17 cellular contexts compared by ENCODE assay signal in the genomic region with DNA sequence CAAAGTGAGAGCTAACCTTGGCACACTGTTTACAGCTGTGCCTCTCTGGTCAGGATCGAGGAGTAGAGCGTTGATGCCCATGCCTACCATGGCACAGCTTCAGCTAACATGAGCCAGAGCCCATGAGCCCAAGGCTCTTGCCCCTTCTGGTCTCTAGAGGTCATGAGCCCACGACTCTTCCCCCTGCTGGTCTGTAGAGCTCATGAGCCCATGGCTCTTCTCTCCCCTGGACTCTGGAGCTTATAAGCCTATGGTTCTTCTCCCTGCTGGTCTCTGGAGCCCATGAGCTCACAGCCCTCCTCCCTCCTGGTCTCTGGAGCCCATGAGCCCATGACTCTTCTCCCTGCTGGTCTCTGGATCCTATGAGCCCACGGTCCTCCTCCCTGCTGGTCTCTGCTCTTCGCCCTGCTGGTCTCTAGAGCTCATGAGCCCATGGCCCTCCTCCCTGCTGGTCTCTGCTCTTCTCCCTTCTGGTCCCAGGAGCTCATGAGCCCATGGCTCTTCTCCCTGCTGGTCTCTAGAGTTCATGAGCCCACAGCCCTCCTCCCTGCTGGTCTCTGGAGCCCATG. TPM values are rescaled to one million over a fixed set of nuclear protein-coding genes. Genes with fewer than 3 reads are reported as not detected.
DNase-seq lines count a peak whose midpoint lies in the region; ATAC-seq, FAIRE-seq and TF ChIP-seq lines count a peak whose summit lies in the region.
"Had no signal": no experiment of that assay in that cellular context is flagged by ENCODE, and none has a peak within 500 bp of the region (broad histone marks: within the 10 kb centered on the region; RNA-seq: fewer than 3 reads in every experiment).

No MANE protein-coding gene starts in this region.

- H3K14ac ChIP-seq in H9 (ENCODE audit: insufficient read depth, low read length): peak overlapping the region; percentile 26; the same call in 1 of the 2 replicates

- no peak overlapping the region for H2BK20ac ChIP-seq in H9 (ENCODE audit: low read depth, low read length, poor library complexity, severe bottlenecking)

- H3K4me1 Mint-ChIP-seq in H9: peaks cover 7 to 8% of the 10 kb centered on the region in 2 experiments; a peak in 1 of 4 replicates
- H3K4me1 Mint-ChIP-seq in neural crest cell: no peaks in the 10 kb centered on the region
- H3K4me1 Mint-ChIP-seq: CD4-positive, CD25-positive, alpha-beta regulatory T cell had no signal

- H3K27ac ChIP-seq in left ventricle myocardium inferior (replicated peaks): no peak overlapping the region
- no peak overlapping the region for H3K27ac ChIP-seq in H9 (ENCODE audit: insufficient read length, low read depth, low read length)
- H3K27ac ChIP-seq in K562 (ENCODE audit: extremely low read depth, low read depth, low read length): no peak overlapping the region
- H3K27ac ChIP-seq: BLaER1, GM23248, HL-60 had no signal

- H3K23ac ChIP-seq in H9 (ENCODE audit: insufficient read length, low read depth, low read length): no peak overlapping the region

- no peak overlapping the region for H2BK120ac ChIP-seq in H9 (ENCODE audit: low read depth, low read length, poor library complexity, severe bottlenecking)

- H4K20me1 ChIP-seq in H9 (ENCODE audit: control insufficient read depth, insufficient read depth, insufficient read length): no peaks in the 10 kb centered on the region
- H4K20me1 ChIP-seq in K562 (replicated peaks; ENCODE audit: control insufficient read depth, insufficient read depth, low read length): no peaks in the 10 kb centered on the region
- H4K20me1 ChIP-seq: BLaER1 had no signal

- no peak overlapping the region for H2AK5ac ChIP-seq in H9 (ENCODE audit: insufficient read length, low read length)

- no peak for TF ChIP-seq RAD21 in K562 (CRISPR knock-in tag; conservative IDR thresholded peaks at IDR 0.05 in 1 of 2, IDR thresholded peaks at IDR 0.05 in 1 of 2)

- no peak for TF ChIP-seq EP300 in K562 (IDR thresholded peaks at IDR 0.05; ENCODE audit: low read length)

- no peaks in the 10 kb centered on the region for H3K9me1 ChIP-seq in K562 (ENCODE audit: control insufficient read depth, insufficient read depth, low read length)

- TF ChIP-seq CTCF in left ventricle myocardium inferior (IDR thresholded peaks at IDR 0.05; ENCODE audit: borderline replicate concordance) (no peak), H9 (conservative IDR thresholded peaks at IDR 0.05) (no peak; the same call in 2 of the 3 replicates), K562 (IDR thresholded peaks at IDR 0.05 in 2 of 3, conservative IDR thresholded peaks at IDR 0.05 in 1 of 3; ENCODE audit: insufficient read depth in 2 of 3, low read depth in 1 of 3, low read length in 3 of 3) (peak in 1 of 3 experiments; percentile 3; a peak in 1 of 6 replicates), neural crest cell (conservative IDR thresholded peaks at IDR 0.05) (no peak)

- H3K79me2 ChIP-seq in H9 (ENCODE audit: insufficient read depth, low read length) (no peaks in the 10 kb centered on the region), K562 (ENCODE audit: control insufficient read depth, insufficient read depth, low read length) (no peaks in the 10 kb centered on the region)

- DNase-seq in cardiac septum (ENCODE audit: low spot score): peak; percentile 39
- no peak for DNase-seq in left ventricle myocardium inferior
- DNase-seq in H9: no peak
- no peak for DNase-seq in K562 (ENCODE audit: extremely low read depth in 1 of 4, low spot score in 3 of 4)
- no peak for DNase-seq in neural crest cell (ENCODE audit: low read depth, low spot score)
- DNase-seq in cerebellar cortex (ENCODE audit: low spot score): no peak
- no peak for DNase-seq in T-helper 9 cell
- no peak for DNase-seq in activated effector memory CD4-positive, alpha-beta T cell treated with anti-CD3 and anti-CD28 coated beads, Interleukin-2, amount 50 U/mL, for 16 hours
- DNase-seq: AML-193; CD4-positive, CD25-positive, alpha-beta regulatory T cell; DMS 273 treated with DMSO at 0.1 percent for 48 hours; GM23248; KBM-7 had no signal

- intact Hi-C loops in cardiac septum (cut with DNase I): no loop called here
- intact Hi-C loops in left ventricle myocardium inferior (cut with micrococcal nuclease): no loop called here
- intact Hi-C loops in K562 (cut with micrococcal nuclease): no loop called here

- in situ Hi-C loops in K562 (cut with MboI): no loop called here

- H3T11ph ChIP-seq in H9 (ENCODE audit: low read length): no peak overlapping the region

- no peak overlapping the region for H3K56ac ChIP-seq in H9 (ENCODE audit: insufficient read length, low read depth, low read length)

- H3K27me3 ChIP-seq in left ventricle myocardium inferior (ENCODE audit: low read depth) (peaks cover 29% of the 10 kb centered on the region), H9 (ENCODE audit: insufficient read depth, low read length) (no peaks in the 10 kb centered on the region), K562 (ENCODE audit: control insufficient read depth in 2 of 2, insufficient read depth in 2 of 2, low read length in 2 of 2) (no peaks in the 10 kb centered on the region)
- H3K27me3 ChIP-seq: BLaER1 had no signal

- H3K27ac Mint-ChIP-seq in H9: no peak overlapping the region; a peak in 1 of 7 replicates
- H3K27ac Mint-ChIP-seq in neural crest cell (ENCODE audit: unreplicated experiment): peak overlapping the region; percentile 67

- H3K36me3 Mint-ChIP-seq in H9 (ENCODE audit: insufficient read depth in 1 of 3, low read depth in 3 of 3): no peaks in the 10 kb centered on the region; a peak in 1 of 7 replicates
- H3K36me3 Mint-ChIP-seq in neural crest cell (ENCODE audit: low read depth): no peaks in the 10 kb centered on the region
- H3K36me3 Mint-ChIP-seq: CD4-positive, CD25-positive, alpha-beta regulatory T cell had no signal

- H3K36me3 ChIP-seq in left ventricle myocardium inferior: no peaks in the 10 kb centered on the region
- no peaks in the 10 kb centered on the region for H3K36me3 ChIP-seq in K562 (ENCODE audit: control insufficient read depth, insufficient read depth, low read length)
- H3K36me3 ChIP-seq: BLaER1, HAP-1 had no signal

- no peak for FAIRE-seq in K562 (lab: Jason Lieb, UNC)
- FAIRE-seq: GM18507 had no signal

- H3K4me3 ChIP-seq in left ventricle myocardium inferior (no peak overlapping the region), K562 (no peak overlapping the region)
- H3K4me3 ChIP-seq: BLaER1, GM23248, HAP-1 had no signal

- H4K8ac ChIP-seq in H9 (replicated peaks; ENCODE audit: insufficient read length, low read depth, low read length): no peak overlapping the region

- H2BK12ac ChIP-seq in H9 (ENCODE audit: insufficient read length, low read depth, low read length): no peak overlapping the region

- no TSS peak for BruUV-seq in K562 (replicated peaks; lab: Mats Ljungman, UMichigan)

- no peak overlapping the region for H4K5ac ChIP-seq in H9 (ENCODE audit: insufficient read length, low read depth, low read length)

- H2AFZ ChIP-seq in H9 (ENCODE audit: low read length): no peak overlapping the region
- H2AFZ ChIP-seq in K562 (ENCODE audit: low read depth, low read length): no peak overlapping the region
- H2AFZ ChIP-seq: GM23248 had no signal

- H2BK5ac ChIP-seq in H9 (ENCODE audit: insufficient read length, low read length): no peak overlapping the region

- POLR2A ChIA-PET in K562 (lab: Yijun Ruan, JAX): interaction anchor here (0.6 to 0.7 kb wide), 2 partner anchors 8 to 13 kb away, joined by 3 read pairs; no protein-coding TSS in a partner anchor

- H3K27me3 Mint-ChIP-seq in H9 (ENCODE audit: low read depth) (peaks cover 21% of the 10 kb centered on the region), neural crest cell (ENCODE audit: low read depth) (no peaks in the 10 kb centered on the region)

- H3K9me3 Mint-ChIP-seq in H9 (no peaks in the 10 kb centered on the region), neural crest cell (no peaks in the 10 kb centered on the region)

- H3K4ac ChIP-seq in H9 (ENCODE audit: low read depth, low read length): no peak overlapping the region

- H3K4me3 Mint-ChIP-seq in H9: no peak overlapping the region
- H3K4me3 Mint-ChIP-seq in neural crest cell: no peak overlapping the region
- H3K4me3 Mint-ChIP-seq: CD4-positive, CD25-positive, alpha-beta regulatory T cell had no signal

- H3K4me2 ChIP-seq in H9 (ENCODE audit: insufficient read depth, insufficient read length, low read length) (no peak overlapping the region), K562 (ENCODE audit: insufficient read depth, low read length) (no peak overlapping the region)
- H3K4me2 ChIP-seq: BLaER1 had no signal

- no peak overlapping the region for H3K18ac ChIP-seq in H9 (ENCODE audit: insufficient read length, low read depth, low read length)

- no peaks in the 10 kb centered on the region for H3K23me2 ChIP-seq in H9 (ENCODE audit: insufficient read length, low read depth, low read length, poor library complexity, severe bottlenecking)

- peak; percentile 38; the same call in 1 of the 3 replicates for ATAC-seq in K562

- H3K9ac ChIP-seq in H9 (ENCODE audit: extremely low read depth, insufficient read length, low read length): no peak overlapping the region
- no peak overlapping the region for H3K9ac ChIP-seq in K562 (ENCODE audit: insufficient read depth in 1 of 2, low read depth in 2 of 2, low read length in 2 of 2)
- H3K9ac ChIP-seq: BLaER1, GM23248 had no signal

- H2BK15ac ChIP-seq in H9 (ENCODE audit: low read depth, low read length): no peak overlapping the region

- peaks cover 7% of the 10 kb centered on the region for H3K9me3 ChIP-seq in left ventricle myocardium inferior (replicated peaks)
- H3K9me3 ChIP-seq in H9 (ENCODE audit: control insufficient read depth, low read depth, low read length): no peaks in the 10 kb centered on the region
- H3K9me3 ChIP-seq in K562 (replicated peaks; ENCODE audit: control insufficient read depth, insufficient read depth, low read depth, low read length): no peaks in the 10 kb centered on the region
- H3K9me3 ChIP-seq: BLaER1, HAP-1 had no signal

- no peaks in the 10 kb centered on the region for H3K79me1 ChIP-seq in H9 (ENCODE audit: insufficient read depth, low read depth, low read length, poor library complexity, severe bottlenecking)

- CTCF ChIA-PET in K562 (lab: Yijun Ruan, JAX; ENCODE audit: low intra/inter-chr PET ratio): no interaction called here

- no CpG with 5 or more reads among the region's 5 CpGs for WGBS in H9 (ENCODE audit: extremely low coverage, insufficient read length, low lambda C conversion rate)
- WGBS in K562 (ENCODE audit: insufficient coverage, low coverage, missing lambda C conversion rate): 0% methylated on average over 3 of the region's 5 CpGs

- no peak overlapping the region for H4K91ac ChIP-seq in H9 (ENCODE audit: insufficient read length, low read depth, low read length)

- TF ChIP-seq POLR2A in K562 (conservative IDR thresholded peaks at IDR 0.05): no peak

- H3K4me1 ChIP-seq in left ventricle myocardium inferior: peaks cover 10% of the 10 kb centered on the region
- H3K4me1 ChIP-seq in H9 (ENCODE audit: insufficient read depth, low read length): no peaks in the 10 kb centered on the region
- H3K4me1 ChIP-seq in K562 (replicated peaks in 1 of 2; ENCODE audit: control insufficient read depth in 2 of 2, insufficient read depth in 2 of 2, low read length in 2 of 2): no peaks in the 10 kb centered on the region
- H3K4me1 ChIP-seq: HAP-1 had no signal

RNA-seq across cellular contexts. Expression of a gene that starts 16.6 kb away (rescaled TPM):
- total RNA-seq in cardiac septum: 6.0 TPM
- 3.7 TPM for total RNA-seq in left ventricle myocardium inferior
- total RNA-seq in H9 (2021): 7.6 and 8.4 TPM in 2 replicates
- 0.37 and 1.2 TPM in 2 replicates for total RNA-seq in K562 (2011; cell fraction: chromatin; rRNA removed; ENCODE audit: low replicate concordance)
- 0.17 and 0.39 TPM in 2 replicates for total RNA-seq in K562 (2011; cell fraction: nucleolus; rRNA removed)
- total RNA-seq in K562 (2011; cell fraction: nucleoplasm; rRNA removed): 0.15 and 0.51 TPM in 2 replicates
- under 0.01 TPM in 1 of 2 replicates, not detected in the other for total RNA-seq in K562 (2014; rRNA removed)
- 0.04 and 0.06 TPM in 2 replicates for total RNA-seq in K562 (2014; rRNA removed; fragmentation: Illumina TruSeq; extraction: Trizol)
- not detected in 2 replicates for total RNA-seq in K562 (2015; rRNA removed; fragmentation: Illumina TruSeq; extraction: Trizol)
- total RNA-seq in K562 (2021): 0.09 and 0.18 TPM in 2 replicates
- 0.11 and 0.14 TPM in 2 replicates for polyA plus RNA-seq in K562 (2011; rRNA removed)
- 0.01 and 0.06 TPM in 2 replicates for polyA plus RNA-seq in K562 (2011; cell fraction: cytosol; rRNA removed)
- polyA plus RNA-seq in K562 (2011; cell fraction: nucleus; rRNA removed): 0.20 and 0.21 TPM in 2 replicates
- polyA plus RNA-seq in K562 (2012): 0.03 and 0.16 TPM in 2 replicates
- polyA plus RNA-seq in K562 (2014; fragmentation: Illumina TruSeq; extraction: Trizol): 0.07 and 0.10 TPM in 2 replicates
- not detected for polyA plus RNA-seq in K562 (2014; fragmentation: Nextera tagmentation; extraction: Ambion mirVana)
- polyA plus RNA-seq in K562 (2014; rRNA removed): 0.01 TPM in 2 replicates
- 0.09 and 0.21 TPM in 2 replicates for polyA minus RNA-seq in K562 (2011; rRNA and poly(A)+ RNA removed)
- polyA minus RNA-seq in K562 (2011; cell fraction: cytosol; rRNA and poly(A)+ RNA removed): 0.29 TPM in 1 of 2 replicates, not detected in the other
- polyA minus RNA-seq in K562 (2011; cell fraction: nucleus; rRNA and poly(A)+ RNA removed): 0.13 TPM in 1 of 2 replicates, not detected in the other
- 7.7 and 8.9 TPM in 2 replicates for total RNA-seq in neural crest cell
